In genomic region chr10:133017203-133017601, GRCh38 we compare ENCODE assay signal across 8 cellular contexts.
"Had no signal": no experiment of that assay in that cellular context is flagged by ENCODE, and none has a peak within 500 bp of the region (broad histone marks: within the 10 kb centered on the region; RNA-seq: fewer than 3 reads in every experiment).

No MANE protein-coding gene starts in this region.

- H2AFZ ChIP-seq: GM23248 had no signal

- FAIRE-seq: H54, HTR-8/SVneo, K562 had no signal

- DNase-seq: GM23248, GOT3, H9, HCEC 1CT, IMR-90 had no signal

- H3K4me3 ChIP-seq: GM23248, K562 had no signal

- H3K27ac ChIP-seq: GM23248 had no signal

- ATAC-seq: K562 had no signal

- H3K9ac ChIP-seq: GM23248 had no signal
